9 cellular contexts compared by ENCODE assay signal in the genomic region with DNA sequence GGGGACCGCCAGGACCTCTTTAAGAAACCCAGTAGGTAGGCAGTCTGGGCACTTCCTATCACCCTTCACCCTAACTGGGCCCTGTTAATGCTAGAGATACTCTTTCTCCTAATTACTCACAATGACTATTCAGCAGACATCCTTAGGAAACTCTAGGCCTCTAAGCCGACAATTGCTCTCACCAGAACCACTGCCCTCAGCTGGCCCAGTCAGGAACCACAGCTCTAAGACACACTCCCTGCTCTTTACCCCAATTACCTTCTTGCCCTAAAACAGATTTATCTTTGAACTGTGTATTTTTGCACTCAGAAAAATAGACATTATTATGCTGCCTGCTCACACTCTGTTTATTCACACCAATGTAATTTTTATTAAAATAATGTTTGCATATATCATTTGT.
DNase-seq lines count a peak whose midpoint lies in the region; ATAC-seq and TF ChIP-seq lines count a peak whose summit lies in the region.
"Had no signal": no experiment of that assay in that cellular context is flagged by ENCODE, and none has a peak within 500 bp of the region (broad histone marks: within the 10 kb centered on the region; RNA-seq: fewer than 3 reads in every experiment).

No MANE protein-coding gene starts in this region.

- H3K27me3 Mint-ChIP-seq in brain (peaks cover 34% of the 10 kb centered on the region), nephron progenitor cell (ENCODE audit: low read depth, poor library complexity) (peaks cover 5% of the 10 kb centered on the region)
- peaks cover 17% of the 10 kb centered on the region for H3K27me3 Mint-ChIP-seq in stimulated activated memory B cell treated with anti-CD40 and anti-IgM and Interleukin-4, amounts not matched to agents 10 μg/mL and 1 μg/mL and 100 μg/mL, for 72 hours
- H3K27me3 Mint-ChIP-seq: activated naive CD8-positive, alpha-beta T cell treated with anti-CD3 and anti-CD28 coated beads, Interleukin-2, amount 10 ng/mL, durations not matched to agents 7 days and 5 days had no signal

- DNase-seq in stimulated activated CD4-positive, alpha-beta T cell treated with anti-CD3 and anti-CD28 coated beads, Interleukin-4, amount 100 ng/mL, for 1 hour, result peak; percentile 5
- DNase-seq in stimulated activated CD4-positive, alpha-beta T cell treated with anti-CD3 and anti-CD28 coated beads, Interleukin-4, amount 100 ng/mL, for 24 hours, result no peak
- DNase-seq in nephron progenitor cell (no peak), ascending aorta (ENCODE audit: low spot score in 2 of 2) (no peak)
- no peak for DNase-seq in NK-92 treated with Interleukin-12 subunit alpha and Interleukin-12 subunit beta, amount 100 ng/mL, for 24 hours (lab: John Stamatoyannopoulos, UW)
- DNase-seq: activated naive CD8-positive, alpha-beta T cell treated with anti-CD3 and anti-CD28 coated beads, Interleukin-2, amount 10 ng/mL, durations not matched to agents 7 days and 5 days had no signal

- H3K36me3 Mint-ChIP-seq in brain (no peaks in the 10 kb centered on the region), nephron progenitor cell (ENCODE audit: low read depth) (no peaks in the 10 kb centered on the region)
- H3K36me3 Mint-ChIP-seq in stimulated activated memory B cell treated with anti-CD40 and anti-IgM and Interleukin-4, amounts not matched to agents 10 μg/mL and 1 μg/mL and 100 μg/mL, for 72 hours, result no peaks in the 10 kb centered on the region
- H3K36me3 Mint-ChIP-seq: activated naive CD8-positive, alpha-beta T cell treated with anti-CD3 and anti-CD28 coated beads, Interleukin-2, amount 10 ng/mL, durations not matched to agents 7 days and 5 days had no signal

- H3K9me3 Mint-ChIP-seq in brain (peaks cover 0 to 4% (median 0%) of the 10 kb centered on the region in 5 experiments), nephron progenitor cell (peaks cover 3% of the 10 kb centered on the region)
- no peaks in the 10 kb centered on the region for H3K9me3 Mint-ChIP-seq in stimulated activated memory B cell treated with anti-CD40 and anti-IgM and Interleukin-4, amounts not matched to agents 10 μg/mL and 1 μg/mL and 100 μg/mL, for 72 hours

- no peaks in the 10 kb centered on the region for H3K9me3 ChIP-seq in ascending aorta

- peaks cover 13% of the 10 kb centered on the region for H3K4me1 Mint-ChIP-seq in brain
- H3K4me1 Mint-ChIP-seq in nephron progenitor cell, result peaks cover 16% of the 10 kb centered on the region
- H3K4me1 Mint-ChIP-seq in stimulated activated memory B cell treated with anti-CD40 and anti-IgM and Interleukin-4, amounts not matched to agents 10 μg/mL and 1 μg/mL and 100 μg/mL, for 72 hours, result no peaks in the 10 kb centered on the region
- H3K4me1 Mint-ChIP-seq: activated naive CD8-positive, alpha-beta T cell treated with anti-CD3 and anti-CD28 coated beads, Interleukin-2, amount 10 ng/mL, durations not matched to agents 7 days and 5 days had no signal

- H3K36me3 ChIP-seq in ascending aorta, result no peaks in the 10 kb centered on the region

- intact Hi-C loops in ascending aorta (cut with DNase I), result no loop called here

- no peak overlapping the region for H3K27ac ChIP-seq in ascending aorta

- peak; percentile 15 to 37 for TF ChIP-seq CTCF in brain (conservative IDR thresholded peaks at IDR 0.05)
- TF ChIP-seq CTCF in nephron progenitor cell (IDR thresholded peaks at IDR 0.05), result peak; percentile 20
- peak in 1 of 3 experiments; percentile 16 for TF ChIP-seq CTCF in ascending aorta (IDR thresholded peaks at IDR 0.05)

- no peaks in the 10 kb centered on the region for H3K27me3 ChIP-seq in ascending aorta

- H3K27ac Mint-ChIP-seq in brain, result no peak overlapping the region
- no peak overlapping the region for H3K27ac Mint-ChIP-seq in nephron progenitor cell
- no peak overlapping the region for H3K27ac Mint-ChIP-seq in stimulated activated memory B cell treated with anti-CD40 and anti-IgM and Interleukin-4, amounts not matched to agents 10 μg/mL and 1 μg/mL and 100 μg/mL, for 72 hours
- H3K27ac Mint-ChIP-seq: activated naive CD8-positive, alpha-beta T cell treated with anti-CD3 and anti-CD28 coated beads, Interleukin-2, amount 10 ng/mL, durations not matched to agents 7 days and 5 days had no signal

- H3K4me3 ChIP-seq in ascending aorta, result no peak overlapping the region

- peak; percentile 69 for ATAC-seq in HG03378 (IDR thresholded peaks at IDR 0.05; ENCODE audit: unreplicated experiment)
- ATAC-seq in stimulated activated memory B cell treated with anti-CD40 and anti-IgM and Interleukin-4, amounts not matched to agents 10 μg/mL and 1 μg/mL and 100 μg/mL, for 72 hours, result no peak

- no peaks in the 10 kb centered on the region for H3K4me1 ChIP-seq in ascending aorta

- H3K4me3 Mint-ChIP-seq in brain (no peak overlapping the region), nephron progenitor cell (no peak overlapping the region)
- H3K4me3 Mint-ChIP-seq in stimulated activated memory B cell treated with anti-CD40 and anti-IgM and Interleukin-4, amounts not matched to agents 10 μg/mL and 1 μg/mL and 100 μg/mL, for 72 hours, result no peak overlapping the region
- H3K4me3 Mint-ChIP-seq: activated naive CD8-positive, alpha-beta T cell treated with anti-CD3 and anti-CD28 coated beads, Interleukin-2, amount 10 ng/mL, durations not matched to agents 7 days and 5 days had no signal
